ENCODE assay signal across 1 cellular context in genomic region chr3:125143538-125143937, GRCh38.
TF ChIP-seq lines count a peak whose summit lies in the region.

No MANE protein-coding gene starts in this region.

TF ChIP-seq in H1, 55 proteins besides CTCF, POLR2A, EP300 and RAD21 (continued from another document):
- no peak for TF ChIP-seq SIRT6 (IDR thresholded peaks at IDR 0.05; ENCODE audit: low read length)
- no peak for TF ChIP-seq MAX (IDR thresholded peaks at IDR 0.05)
